In the genomic region with DNA sequence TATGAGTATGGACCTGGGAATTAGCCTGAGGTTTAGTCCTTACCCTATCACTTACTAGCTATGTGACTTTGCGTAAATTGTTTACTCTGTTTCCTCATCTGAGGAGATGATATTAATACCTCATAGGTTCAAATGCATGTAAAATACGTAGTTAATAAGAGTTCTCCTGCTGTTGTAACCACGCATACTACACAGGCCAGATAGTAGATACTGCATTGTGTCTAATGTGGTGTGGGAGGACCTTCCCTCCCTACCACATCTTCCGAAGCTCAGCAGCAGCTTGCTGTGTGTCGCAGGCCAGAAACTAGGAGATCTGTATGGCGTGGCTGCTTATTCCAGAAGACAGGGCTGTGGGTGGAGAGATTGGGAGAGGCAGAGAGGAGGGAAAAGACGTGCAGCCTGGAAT, we compare ENCODE assay signal across 12 cellular contexts. TPM values are rescaled to one million over a fixed set of nuclear protein-coding genes. Genes with fewer than 3 reads are reported as not detected.
DNase-seq lines count a peak whose midpoint lies in the region; ATAC-seq and TF ChIP-seq lines count a peak whose summit lies in the region.
"Had no signal": no experiment of that assay in that cellular context is flagged by ENCODE, and none has a peak within 500 bp of the region (broad histone marks: within the 10 kb centered on the region; RNA-seq: fewer than 3 reads in every experiment).

No MANE protein-coding gene starts in this region.

- DNase-seq in ELR (ENCODE audit: low read depth) (peak; percentile 61), SW480 (ENCODE audit: low spot score) (peak; percentile 61), fibroblast of pulmonary artery (ENCODE audit: low read depth) (peak; percentile 63), putamen (ENCODE audit: low spot score) (peak; percentile 47), CD1c-positive myeloid dendritic cell (ENCODE audit: extremely low spot score) (no peak), lower lobe of right lung (no peak), T1000 (lab: John Stamatoyannopoulos, UW) (no peak)
- DNase-seq: activated naive CD4-positive, alpha-beta T cell treated with anti-CD3 and anti-CD28 coated beads, Interleukin-2, amount 10 ng/mL, durations not matched to agents 7 days and 5 days; Kasumi-1; NCI-H2081 had no signal

- no peak overlapping the region for H3K27ac ChIP-seq in lower lobe of right lung

- ATAC-seq in HG02973 (IDR thresholded peaks at IDR 0.05; ENCODE audit: unreplicated experiment) (no peak), lower lobe of right lung (no peak)
- ATAC-seq: gastroesophageal sphincter had no signal

- no peaks in the 10 kb centered on the region for H3K27me3 ChIP-seq in lower lobe of right lung (ENCODE audit: low read depth)
- H3K27me3 ChIP-seq: gastroesophageal sphincter had no signal

- intact Hi-C loops in lower lobe of right lung (cut with DNase I) = no loop called here

- no peaks in the 10 kb centered on the region for H3K4me1 ChIP-seq in lower lobe of right lung
- H3K4me1 ChIP-seq: gastroesophageal sphincter had no signal

- no peaks in the 10 kb centered on the region for H3K9me3 ChIP-seq in lower lobe of right lung
- H3K9me3 ChIP-seq: gastroesophageal sphincter had no signal

- no peak overlapping the region for H3K4me3 ChIP-seq in fibroblast of pulmonary artery (replicated peaks; ENCODE audit: low read depth, low read length)
- H3K4me3 ChIP-seq in lower lobe of right lung = no peak overlapping the region
- H3K4me3 ChIP-seq: gastroesophageal sphincter had no signal

- TF ChIP-seq CTCF in fibroblast of pulmonary artery (IDR thresholded peaks at IDR 0.05; ENCODE audit: low read length, missing control alignments) (no peak), lower lobe of right lung (IDR thresholded peaks at IDR 0.05) (no peak)

- H3K36me3 ChIP-seq in lower lobe of right lung = peaks cover 19% of the 10 kb centered on the region

RNA-seq across cellular contexts. Expression of a gene that starts 23.0 kb away (rescaled TPM):
- 15.2 TPM for total RNA-seq in lower lobe of right lung

RNA-seq across cellular contexts. Expression of a gene that starts 57.5 kb away (rescaled TPM):
- total RNA-seq in lower lobe of right lung = not detected

Comparison
In these comparisons a context has a peak if more than half of its experiments do, and no peak if none do; other contexts are left out.
1. DNase-seq: peak in ELR (single experiment), SW480 (single experiment), fibroblast of pulmonary artery (single experiment) and putamen (single experiment); none in CD1c-positive myeloid dendritic cell (single experiment), lower lobe of right lung (single experiment) and T1000 (single experiment).